ENCODE assay signal across 27 cellular contexts in genomic region chr1:12531169-12531479, GRCh38.
"Had no signal": no experiment of that assay in that cellular context is flagged by ENCODE, and none has a peak within 500 bp of the region (broad histone marks: within the 10 kb centered on the region; RNA-seq: fewer than 3 reads in every experiment).

No MANE protein-coding gene starts in this region.

- H3K36me3 ChIP-seq: esophagus squamous epithelium, left lung, right atrium auricular region, transverse colon, uterus had no signal

- H3K4me1 Mint-ChIP-seq: neural crest cell had no signal

- H3K4me3 ChIP-seq: esophagus squamous epithelium, left lung, right atrium auricular region, smooth muscle cell, testis, transverse colon, uterus had no signal

- H3K79me2 ChIP-seq: parathyroid adenoma had no signal

- H3K27ac Mint-ChIP-seq: activated CD8-positive, alpha-beta T cell treated with anti-CD3 and anti-CD28 coated beads for 36 hours; activated naive CD4-positive, alpha-beta T cell treated with anti-CD3 and anti-CD28 coated beads, Interleukin-2, amount 50 U/mL, for 24 hours; activated naive CD8-positive, alpha-beta T cell treated with anti-CD3 and anti-CD28 coated beads, Interleukin-2, amount 50 U/mL, for 24 hours; activated T-helper 17 cell treated with anti-CD3 and anti-CD28 coated beads, Interleukin-2, amount 50 U/mL, for 72 hours had no signal

- H3K4me1 ChIP-seq: parathyroid adenoma, uterus had no signal

- H3K9ac ChIP-seq: parathyroid adenoma had no signal

- H3K4me2 ChIP-seq: smooth muscle cell had no signal

- ATAC-seq: activated CD8-positive, alpha-beta T cell treated with anti-CD3 and anti-CD28 coated beads for 36 hours; activated naive CD8-positive, alpha-beta T cell treated with anti-CD3 and anti-CD28 coated beads, Interleukin-2, amount 50 U/mL, for 24 hours; activated T-cell treated with anti-CD3 and anti-CD28 coated beads, Interleukin-2, amount 50 U/mL, for 4 hours; activated T-helper 17 cell treated with anti-CD3 and anti-CD28 coated beads, Interleukin-2, amount 50 U/mL, for 72 hours; naive thymus-derived CD8-positive, alpha-beta T cell had no signal

- H3K27ac ChIP-seq: epithelial cell of prostate, esophagus squamous epithelium, parathyroid adenoma, right atrium auricular region, testis, transverse colon, uterus had no signal

- H3K27me3 ChIP-seq: esophagus squamous epithelium, left lung, right atrium auricular region, testis, transverse colon, uterus had no signal

- H3K4me3 Mint-ChIP-seq: activated CD8-positive, alpha-beta T cell treated with anti-CD3 and anti-CD28 coated beads for 36 hours; activated naive CD4-positive, alpha-beta T cell treated with anti-CD3 and anti-CD28 coated beads, Interleukin-2, amount 50 U/mL, for 24 hours; activated naive CD8-positive, alpha-beta T cell treated with anti-CD3 and anti-CD28 coated beads, Interleukin-2, amount 50 U/mL, for 24 hours; activated T-cell treated with anti-CD3 and anti-CD28 coated beads, Interleukin-2, amount 50 U/mL, for 4 hours; activated T-helper 17 cell treated with anti-CD3 and anti-CD28 coated beads, Interleukin-2, amount 50 U/mL, for 72 hours; naive thymus-derived CD8-positive, alpha-beta T cell; neural crest cell had no signal

- H3K27me3 Mint-ChIP-seq: activated CD8-positive, alpha-beta T cell treated with anti-CD3 and anti-CD28 coated beads for 36 hours; activated naive CD4-positive, alpha-beta T cell treated with anti-CD3 and anti-CD28 coated beads, Interleukin-2, amount 50 U/mL, for 24 hours; activated naive CD8-positive, alpha-beta T cell treated with anti-CD3 and anti-CD28 coated beads, Interleukin-2, amount 50 U/mL, for 24 hours; activated T-helper 17 cell treated with anti-CD3 and anti-CD28 coated beads, Interleukin-2, amount 50 U/mL, for 72 hours; naive thymus-derived CD8-positive, alpha-beta T cell had no signal

- H3K9me3 ChIP-seq: testis, uterus had no signal

- DNase-seq: activated CD4-positive, alpha-beta T cell treated with anti-CD3 and anti-CD28 coated beads, Interleukin-2, amount 50 U/mL, for 1 hour; activated CD8-positive, alpha-beta T cell treated with anti-CD3 and anti-CD28 coated beads for 36 hours; activated naive CD8-positive, alpha-beta T cell treated with anti-CD3 and anti-CD28 coated beads, Interleukin-2, amount 50 U/mL, for 24 hours; activated T-cell treated with anti-CD3 and anti-CD28 coated beads, Interleukin-2, amount 50 U/mL, for 4 hours; dermis blood vessel endothelial cell; effector CD4-positive, alpha-beta T cell; esophagus squamous epithelium; foreskin melanocyte; mammary epithelial cell; naive thymus-derived CD8-positive, alpha-beta T cell; nucleus accumbens; stimulated activated CD4-positive, alpha-beta T cell treated with anti-CD3 and anti-CD28 coated beads, Interleukin-1b, Interleukin-23, amount 100 ng/mL, for 48 hours; stimulated activated CD4-positive, alpha-beta T cell treated with anti-CD3 and anti-CD28 coated beads, Interleukin-4, amount 100 ng/mL, for 4 hours; stimulated activated CD8-positive, alpha-beta memory T cell treated with anti-CD3 and anti-CD28 coated beads, Interleukin-4, amount 100 ng/mL, for 48 hours; stimulated activated naive CD4-positive, alpha-beta T cell; T-helper 9 cell; testis; transverse colon had no signal

- H3K9me3 Mint-ChIP-seq: neural crest cell had no signal
